Comparison of ENCODE assay signal across 1 cellular context in genomic region chr20:17287503-17287902, GRCh38.
TF ChIP-seq lines count a peak whose summit lies in the region.

No MANE protein-coding gene starts in this region.

TF ChIP-seq in GM23338, 12 proteins besides CTCF, POLR2A, EP300 and RAD21 (continued from another document):
- TF ChIP-seq ZNF114 (CRISPR knock-in tag; IDR thresholded peaks at IDR 0.05) (no peak), POLR2AphosphoS5 (IDR thresholded peaks at IDR 0.05; ENCODE audit: low read depth) (no peak), ETS1 (IDR thresholded peaks at IDR 0.05) (no peak), STAT1 (IDR thresholded peaks at IDR 0.05; ENCODE audit: unreplicated experiment) (no peak), JUNB (IDR thresholded peaks at IDR 0.05; ENCODE audit: unreplicated experiment) (no peak), NANOG (IDR thresholded peaks at IDR 0.05; ENCODE audit: borderline replicate concordance) (no peak), EZH2phosphoT487 (IDR thresholded peaks at IDR 0.05; ENCODE audit: unreplicated experiment) (no peak), ZNF331 (CRISPR knock-in tag; IDR thresholded peaks at IDR 0.05; ENCODE audit: low read depth) (no peak)
- TF ChIP-seq, protein P1, sequence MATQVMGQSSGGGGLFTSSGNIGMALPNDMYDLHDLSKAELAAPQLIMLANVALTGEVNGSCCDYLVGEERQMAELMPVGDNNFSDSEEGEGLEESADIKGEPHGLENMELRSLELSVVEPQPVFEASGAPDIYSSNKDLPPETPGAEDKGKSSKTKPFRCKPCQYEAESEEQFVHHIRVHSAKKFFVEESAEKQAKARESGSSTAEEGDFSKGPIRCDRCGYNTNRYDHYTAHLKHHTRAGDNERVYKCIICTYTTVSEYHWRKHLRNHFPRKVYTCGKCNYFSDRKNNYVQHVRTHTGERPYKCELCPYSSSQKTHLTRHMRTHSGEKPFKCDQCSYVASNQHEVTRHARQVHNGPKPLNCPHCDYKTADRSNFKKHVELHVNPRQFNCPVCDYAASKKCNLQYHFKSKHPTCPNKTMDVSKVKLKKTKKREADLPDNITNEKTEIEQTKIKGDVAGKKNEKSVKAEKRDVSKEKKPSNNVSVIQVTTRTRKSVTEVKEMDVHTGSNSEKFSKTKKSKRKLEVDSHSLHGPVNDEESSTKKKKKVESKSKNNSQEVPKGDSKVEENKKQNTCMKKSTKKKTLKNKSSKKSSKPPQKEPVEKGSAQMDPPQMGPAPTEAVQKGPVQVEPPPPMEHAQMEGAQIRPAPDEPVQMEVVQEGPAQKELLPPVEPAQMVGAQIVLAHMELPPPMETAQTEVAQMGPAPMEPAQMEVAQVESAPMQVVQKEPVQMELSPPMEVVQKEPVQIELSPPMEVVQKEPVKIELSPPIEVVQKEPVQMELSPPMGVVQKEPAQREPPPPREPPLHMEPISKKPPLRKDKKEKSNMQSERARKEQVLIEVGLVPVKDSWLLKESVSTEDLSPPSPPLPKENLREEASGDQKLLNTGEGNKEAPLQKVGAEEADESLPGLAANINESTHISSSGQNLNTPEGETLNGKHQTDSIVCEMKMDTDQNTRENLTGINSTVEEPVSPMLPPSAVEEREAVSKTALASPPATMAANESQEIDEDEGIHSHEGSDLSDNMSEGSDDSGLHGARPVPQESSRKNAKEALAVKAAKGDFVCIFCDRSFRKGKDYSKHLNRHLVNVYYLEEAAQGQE (IDR thresholded peaks at IDR 0.05; ENCODE audit: unreplicated experiment), result no peak
